In the genomic region with DNA sequence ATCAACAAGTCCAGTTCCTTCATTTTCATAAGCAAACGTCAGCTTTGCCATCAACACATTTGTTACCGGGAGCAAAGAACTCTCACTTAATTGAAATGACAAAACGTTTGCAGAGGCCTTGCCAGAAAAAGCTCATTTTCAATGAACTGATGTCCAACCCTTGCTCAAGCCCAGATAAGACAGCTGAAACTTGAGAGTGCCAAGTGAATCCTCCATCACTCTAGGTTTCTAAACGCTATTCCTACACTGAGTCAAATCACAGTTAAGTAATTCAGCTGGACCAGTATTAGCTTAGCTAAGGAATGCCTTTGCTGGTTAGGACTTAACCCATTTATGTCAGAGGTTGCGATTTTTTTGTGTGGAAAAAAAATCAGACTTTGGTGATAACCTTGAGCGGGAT, we compare ENCODE assay signal across 13 cellular contexts. TPM values are rescaled to one million over a fixed set of nuclear protein-coding genes. Genes with fewer than 3 reads are reported as not detected.
DNase-seq lines count a peak whose midpoint lies in the region; ATAC-seq and TF ChIP-seq lines count a peak whose summit lies in the region.
"Had no signal": no experiment of that assay in that cellular context is flagged by ENCODE, and none has a peak within 500 bp of the region (broad histone marks: within the 10 kb centered on the region; RNA-seq: fewer than 3 reads in every experiment).

No MANE protein-coding gene starts in this region.

- no peak for ATAC-seq in HG03280 (IDR thresholded peaks at IDR 0.05; ENCODE audit: unreplicated experiment)

- H3K27me3 Mint-ChIP-seq in CD8-positive, alpha-beta memory T cell = no peaks in the 10 kb centered on the region
- H3K27me3 Mint-ChIP-seq: activated naive CD4-positive, alpha-beta T cell treated with anti-CD3 and anti-CD28 coated beads, Interleukin-2, amount 10 ng/mL, durations not matched to agents 7 days and 5 days; dendritic cell treated with granulocyte-macrophage colony-stimulating factor and Interleukin-4, amounts not matched to agents 40 ng/mL and 50 ng/mL, for 4 days had no signal

- H3K4me1 Mint-ChIP-seq in CD8-positive, alpha-beta memory T cell = peaks cover 73 to 92% (median 89%) of the 10 kb centered on the region in 3 donors

- POLR2A ChIA-PET in CD8-positive, alpha-beta memory T cell (lab: Charles Lee) = interaction anchor here (1.1 kb wide), 1 partner anchor 12 kb away, joined by 3 read pairs; a partner anchor contains a TSS

- no peaks in the 10 kb centered on the region for H3K9me3 ChIP-seq in CD8-positive, alpha-beta memory T cell (ENCODE audit: low read length)
- H3K9me3 ChIP-seq in neutrophil (no peaks in the 10 kb centered on the region), SJCRH30 (replicated peaks) (no peaks in the 10 kb centered on the region)

- peak overlapping the region in 6 of 8 donors; percentile 80 to 94 (median 88) for H3K27ac Mint-ChIP-seq in CD8-positive, alpha-beta memory T cell

- H3K36me3 Mint-ChIP-seq in CD8-positive, alpha-beta memory T cell = peaks cover 0 to 5% (median 5%) of the 10 kb centered on the region in 3 donors

- CTCF ChIA-PET in CD8-positive, alpha-beta memory T cell (lab: Charles Lee) = interaction anchor here (0.9 to 8.1 kb wide), 4 partner anchors 9 to 891 kb away, joined by 3 to 38 read pairs (median 4); no protein-coding TSS in a partner anchor

- H3K27ac ChIP-seq in CD8-positive, alpha-beta memory T cell (ENCODE audit: low read depth, low read length) = no peak overlapping the region
- H3K27ac ChIP-seq in neutrophil (peak overlapping the region; percentile 97), SJCRH30 (no peak overlapping the region)

- no peaks in the 10 kb centered on the region for H3K36me3 ChIP-seq in CD8-positive, alpha-beta memory T cell (ENCODE audit: insufficient read depth, low read length)
- H3K36me3 ChIP-seq in neutrophil (peaks cover under 1% of the 10 kb centered on the region), SJCRH30 (peaks cover 44% of the 10 kb centered on the region)

- TF ChIP-seq CTCF in fibroblast of mammary gland (conservative IDR thresholded peaks at IDR 0.05; ENCODE audit: control insufficient read depth, insufficient read depth, low read depth, low read length) (no peak), neutrophil (IDR thresholded peaks at IDR 0.05) (no peak)

- no peaks in the 10 kb centered on the region for H3K27me3 ChIP-seq in CD8-positive, alpha-beta memory T cell (ENCODE audit: insufficient read depth, low read length, poor library complexity, severe bottlenecking)
- H3K27me3 ChIP-seq in neutrophil (no peaks in the 10 kb centered on the region), SJCRH30 (no peaks in the 10 kb centered on the region)

- H3K4me3 Mint-ChIP-seq in CD8-positive, alpha-beta memory T cell = peak overlapping the region in 1 of 7 donors; percentile 34
- H3K4me3 Mint-ChIP-seq: activated naive CD4-positive, alpha-beta T cell treated with anti-CD3 and anti-CD28 coated beads, Interleukin-2, amount 10 ng/mL, durations not matched to agents 7 days and 5 days; dendritic cell treated with granulocyte-macrophage colony-stimulating factor and Interleukin-4, amounts not matched to agents 40 ng/mL and 50 ng/mL, for 4 days had no signal

- peaks cover 62% of the 10 kb centered on the region for H3K4me1 ChIP-seq in CD8-positive, alpha-beta memory T cell (ENCODE audit: insufficient read depth, low read length)
- peaks cover 98 to 100% of the 10 kb centered on the region in 2 experiments for H3K4me1 ChIP-seq in neutrophil (ENCODE audit: control insufficient read depth in 1 of 2, insufficient read depth in 1 of 2, low read depth in 1 of 2, low read length in 1 of 2)
- peaks cover 37% of the 10 kb centered on the region for H3K4me1 ChIP-seq in SJCRH30

- no peak overlapping the region for H3K4me3 ChIP-seq in CD8-positive, alpha-beta memory T cell (ENCODE audit: low read length)
- H3K4me3 ChIP-seq in fibroblast of mammary gland (ENCODE audit: control insufficient read depth, low read depth, low read length) (no peak overlapping the region), neutrophil (ENCODE audit: low read depth in 1 of 2, low read length in 1 of 2) (peak overlapping the region; percentile 36 to 65), SJCRH30 (no peak overlapping the region)

- no peak for DNase-seq in CD8-positive, alpha-beta memory T cell
- peak; percentile 15 for DNase-seq in NCI-H526 treated with DMSO at 0.1 percent for 48 hours (lab: John Stamatoyannopoulos, UW)
- peak; percentile 83 for DNase-seq in fibroblast of mammary gland (ENCODE audit: low read depth)
- no peak for DNase-seq in SJCRH30
- no peak for DNase-seq in activated gamma-delta T cell (lab: John Stamatoyannopoulos, UW)
- DNase-seq in SKM-1 treated with dmso at 0.1 percent for 144 hours (lab: John Stamatoyannopoulos, UW; ENCODE audit: unreplicated experiment) = no peak
- DNase-seq: activated CD4-positive, CD25-positive, alpha-beta regulatory T cell; activated naive CD4-positive, alpha-beta T cell treated with anti-CD3 and anti-CD28 coated beads, Interleukin-2, amount 10 ng/mL, durations not matched to agents 7 days and 5 days; head of caudate nucleus; NCI-H69 had no signal

- H3K9me3 Mint-ChIP-seq in CD8-positive, alpha-beta memory T cell = no peaks in the 10 kb centered on the region
- H3K9me3 Mint-ChIP-seq: activated naive CD4-positive, alpha-beta T cell treated with anti-CD3 and anti-CD28 coated beads, Interleukin-2, amount 10 ng/mL, durations not matched to agents 7 days and 5 days; dendritic cell treated with granulocyte-macrophage colony-stimulating factor and Interleukin-4, amounts not matched to agents 40 ng/mL and 50 ng/mL, for 4 days had no signal

RNA-seq across cellular contexts. Expression of a gene that starts 11.5 kb away (rescaled TPM):
- total RNA-seq in CD8-positive, alpha-beta memory T cell = 10 to 100 TPM; 49.4 to 49.7 TPM
- polyA plus RNA-seq in CD8-positive, alpha-beta memory T cell = 3.6 TPM
- total RNA-seq in SJCRH30 (2014; rRNA removed; shearing (Covaris generic)) = 82.3 and 87.1 TPM in 2 replicates

RNA-seq across cellular contexts. Expression of a gene that starts 36.9 kb away (rescaled TPM):
- total RNA-seq in CD8-positive, alpha-beta memory T cell = 10 to 100 TPM; 46.7 to 47.8 TPM
- polyA plus RNA-seq in CD8-positive, alpha-beta memory T cell = 81.2 TPM
- 51.0 and 60.1 TPM in 2 replicates for total RNA-seq in SJCRH30 (2014; rRNA removed; shearing (Covaris generic))

RNA-seq across cellular contexts. Expression of a gene that starts 54.7 kb away (rescaled TPM):
- 100 to 1,000 TPM; 213 to 225 TPM for total RNA-seq in CD8-positive, alpha-beta memory T cell
- 74.4 TPM for polyA plus RNA-seq in CD8-positive, alpha-beta memory T cell
- total RNA-seq in SJCRH30 (2014; rRNA removed; shearing (Covaris generic)) = 139 and 151 TPM in 2 replicates

Comparison
In these comparisons a context has a peak if more than half of its experiments do, and no peak if none do; other contexts are left out.
1. DNase-seq: peak in NCI-H526 treated with DMSO at 0.1 percent for 48 hours (single experiment) and fibroblast of mammary gland (single experiment); none in CD8-positive, alpha-beta memory T cell (0 of 5), SJCRH30 (0 of 2), activated gamma-delta T cell (single experiment) and SKM-1 treated with dmso at 0.1 percent for 144 hours (single experiment).
2. H3K4me3 ChIP-seq: peak in neutrophil (2 of 2); none in CD8-positive, alpha-beta memory T cell (single experiment), fibroblast of mammary gland (single experiment) and SJCRH30 (single experiment).